In genomic region chr14:20413785-20414117, GRCh38 we compare ENCODE assay signal across 1 cellular context.
TF ChIP-seq lines count a peak whose summit lies in the region.

No MANE protein-coding gene starts in this region.

TF ChIP-seq in A549, 52 proteins besides CTCF, POLR2A, EP300 and RAD21 (continued from another document):
- TF ChIP-seq REST (IDR thresholded peaks at IDR 0.05) (no peak), JUNB (IDR thresholded peaks at IDR 0.05) (no peak), CBX8 (IDR thresholded peaks at IDR 0.05) (no peak), PHF8 (IDR thresholded peaks at IDR 0.05; ENCODE audit: borderline replicate concordance, low read depth) (no peak), MAFK (IDR thresholded peaks at IDR 0.05; ENCODE audit: partially characterized antibody) (no peak)
